In the genomic region with DNA sequence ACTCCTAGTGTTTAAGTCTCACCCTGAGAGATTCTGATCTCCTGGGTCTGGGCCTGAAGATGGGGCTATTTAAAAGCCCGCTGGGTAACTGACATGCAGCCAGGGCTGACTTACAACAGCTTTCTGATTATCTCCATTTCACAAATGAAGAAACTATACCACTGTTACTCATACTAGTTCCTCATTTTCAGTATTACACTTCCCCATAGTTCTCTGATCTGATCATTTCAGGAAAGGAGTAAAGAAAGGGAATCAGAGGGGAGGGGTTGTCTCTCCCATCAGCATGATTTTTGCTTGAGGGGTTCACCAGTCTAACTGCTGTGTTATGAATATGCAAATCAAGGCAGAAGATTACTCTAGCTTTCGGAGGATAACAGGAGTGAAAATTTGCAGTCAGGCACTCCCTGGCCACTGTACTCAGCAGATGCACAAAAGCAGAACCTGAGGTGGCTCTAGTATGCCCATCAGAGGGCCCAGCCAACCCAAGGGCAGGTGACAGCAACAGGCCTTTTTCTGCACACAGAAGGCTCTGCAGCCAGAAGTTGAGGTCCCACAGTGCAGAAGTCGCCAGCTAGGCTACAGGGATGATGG, we compare ENCODE assay signal across 8 cellular contexts. TPM values are rescaled to one million over a fixed set of nuclear protein-coding genes. Genes with fewer than 3 reads are reported as not detected.
DNase-seq lines count a peak whose midpoint lies in the region; ATAC-seq and TF ChIP-seq lines count a peak whose summit lies in the region.

No MANE protein-coding gene starts in this region.

- no peak overlapping the region for H3K27ac Mint-ChIP-seq in activated CD8-positive, alpha-beta memory T cell treated with anti-CD3 and anti-CD28 coated beads, Interleukin-2, amount 10 ng/mL, durations not matched to agents 7 days and 5 days
- H3K27ac Mint-ChIP-seq in Caco-2 (ENCODE audit: unreplicated experiment): no peak overlapping the region

- H3K27ac ChIP-seq in RWPE2 (ENCODE audit: poor library complexity, severe bottlenecking): no peak overlapping the region
- peak overlapping the region; percentile 93 to 96 (median 94) for H3K27ac ChIP-seq in gastrocnemius medialis

- peak; percentile 36 for ATAC-seq in activated CD8-positive, alpha-beta memory T cell treated with anti-CD3 and anti-CD28 coated beads, Interleukin-2, amount 10 ng/mL, durations not matched to agents 7 days and 5 days
- ATAC-seq in HG02973 (IDR thresholded peaks at IDR 0.05; ENCODE audit: unreplicated experiment): peak; percentile 65
- no peak for ATAC-seq in RWPE2 (ENCODE audit: low read depth)
- no peak for ATAC-seq in gastrocnemius medialis

- no TSS peak for BruUV-seq in Caco-2 (replicated peaks; lab: Mats Ljungman, UMichigan)

- H3K27me3 ChIP-seq in RWPE2 (ENCODE audit: insufficient read depth, poor library complexity, severe bottlenecking): no peaks in the 10 kb centered on the region
- no peaks in the 10 kb centered on the region for H3K27me3 ChIP-seq in gastrocnemius medialis
- H3K27me3 ChIP-seq in Caco-2 (replicated peaks; ENCODE audit: control insufficient read depth, insufficient read depth, low read length): no peaks in the 10 kb centered on the region

- H3K4me1 Mint-ChIP-seq in activated CD8-positive, alpha-beta memory T cell treated with anti-CD3 and anti-CD28 coated beads, Interleukin-2, amount 10 ng/mL, durations not matched to agents 7 days and 5 days: peaks cover 38% of the 10 kb centered on the region
- H3K4me1 Mint-ChIP-seq in Caco-2 (ENCODE audit: low read depth, unreplicated experiment): no peaks in the 10 kb centered on the region

- no peaks in the 10 kb centered on the region for H3K9me3 Mint-ChIP-seq in activated CD8-positive, alpha-beta memory T cell treated with anti-CD3 and anti-CD28 coated beads, Interleukin-2, amount 10 ng/mL, durations not matched to agents 7 days and 5 days (ENCODE audit: low read depth)
- H3K9me3 Mint-ChIP-seq in Caco-2 (ENCODE audit: unreplicated experiment): no peaks in the 10 kb centered on the region

- in situ Hi-C loops in gastrocnemius medialis (cut with MboI; ENCODE audit: low sequenced_read_pairs in 4 of 4): no loop called here

- CTCF ChIA-PET in activated CD8-positive, alpha-beta memory T cell treated with anti-CD3 and anti-CD28 coated beads, Interleukin-2, amount 10 ng/mL, durations not matched to agents 7 days and 5 days (lab: Charles Lee): interaction anchor here (0.8 to 2.3 kb wide), 2 partner anchors 41 to 81 kb away, joined by 3 to 8 read pairs; no protein-coding TSS in a partner anchor
- CTCF ChIA-PET in Caco-2 (lab: Charles Lee): no interaction called here

- intact Hi-C loops in gastrocnemius medialis (cut with DNase I; ENCODE audit: low total_unique reads) (loop anchor here (2.0 kb wide), 1 partner anchor 18 kb away; no protein-coding TSS in a partner anchor), Caco-2 (cut with micrococcal nuclease; ENCODE audit: unreplicated experiment) (no loop called here)

- DNase-seq in activated CD8-positive, alpha-beta memory T cell treated with anti-CD3 and anti-CD28 coated beads, Interleukin-2, amount 10 ng/mL, durations not matched to agents 7 days and 5 days: no peak
- no peak for DNase-seq in activated CD8-positive, alpha-beta memory T cell treated with anti-CD3 and anti-CD28 coated beads, Interleukin-2, amount 50 U/mL, for 48 hours
- peak; percentile 54 for DNase-seq in RWPE2 (ENCODE audit: low spot score)
- no peak for DNase-seq in gastrocnemius medialis
- no peak for DNase-seq in DMS153 (lab: John Stamatoyannopoulos, UW)
- DNase-seq in Caco-2: no peak
- DNase-seq in NCI-H2029 (lab: John Stamatoyannopoulos, UW): no peak

- TF ChIP-seq POLR2A in gastrocnemius medialis (IDR thresholded peaks at IDR 0.05): no peak

- H3K4me1 ChIP-seq in RWPE2 (ENCODE audit: insufficient read depth, poor library complexity, severe bottlenecking): peaks cover 6% of the 10 kb centered on the region
- peaks cover 78 to 80% of the 10 kb centered on the region in 2 donors for H3K4me1 ChIP-seq in gastrocnemius medialis
- no peaks in the 10 kb centered on the region for H3K4me1 ChIP-seq in Caco-2

- no peaks in the 10 kb centered on the region for H3K27me3 Mint-ChIP-seq in activated CD8-positive, alpha-beta memory T cell treated with anti-CD3 and anti-CD28 coated beads, Interleukin-2, amount 10 ng/mL, durations not matched to agents 7 days and 5 days
- H3K27me3 Mint-ChIP-seq in Caco-2 (ENCODE audit: insufficient read depth, unreplicated experiment): no peaks in the 10 kb centered on the region

- no peaks in the 10 kb centered on the region for H3K9me3 ChIP-seq in RWPE2 (ENCODE audit: severe bottlenecking)
- H3K9me3 ChIP-seq in gastrocnemius medialis: no peaks in the 10 kb centered on the region
- H3K9me3 ChIP-seq in Caco-2: no peaks in the 10 kb centered on the region

- H3K36me3 Mint-ChIP-seq in activated CD8-positive, alpha-beta memory T cell treated with anti-CD3 and anti-CD28 coated beads, Interleukin-2, amount 10 ng/mL, durations not matched to agents 7 days and 5 days: no peaks in the 10 kb centered on the region
- H3K36me3 Mint-ChIP-seq in Caco-2 (ENCODE audit: insufficient read depth, unreplicated experiment): no peaks in the 10 kb centered on the region

- H3K4me3 ChIP-seq in RWPE2 (ENCODE audit: severe bottlenecking): no peak overlapping the region
- H3K4me3 ChIP-seq in gastrocnemius medialis: no peak overlapping the region
- no peak overlapping the region for H3K4me3 ChIP-seq in Caco-2 (ENCODE audit: low read depth, low read length)

- TF ChIP-seq CTCF in RWPE2 (IDR thresholded peaks at IDR 0.05; ENCODE audit: poor library complexity, severe bottlenecking) (no peak), gastrocnemius medialis (IDR thresholded peaks at IDR 0.05 in 4 of 5, conservative IDR thresholded peaks at IDR 0.05 in 1 of 5) (no peak), Caco-2 (IDR thresholded peaks at IDR 0.05; ENCODE audit: insufficient read depth in 1 of 2, low read depth in 1 of 2, low read length in 1 of 2, severe bottlenecking in 1 of 2, unreplicated experiment in 1 of 2) (no peak)

- no peak overlapping the region for H3K4me3 Mint-ChIP-seq in activated CD8-positive, alpha-beta memory T cell treated with anti-CD3 and anti-CD28 coated beads, Interleukin-2, amount 10 ng/mL, durations not matched to agents 7 days and 5 days
- H3K4me3 Mint-ChIP-seq in Caco-2 (ENCODE audit: unreplicated experiment): no peak overlapping the region

- H3K36me3 ChIP-seq in RWPE2 (ENCODE audit: low read depth) (no peaks in the 10 kb centered on the region), gastrocnemius medialis (no peaks in the 10 kb centered on the region), Caco-2 (ENCODE audit: control insufficient read depth, insufficient read depth, low read length) (no peaks in the 10 kb centered on the region)

- POLR2A ChIA-PET in Caco-2 (lab: Charles Lee): no interaction called here

RNA-seq across cellular contexts. Expression of a gene that starts 59.4 kb away (rescaled TPM):
- total RNA-seq in activated CD8-positive, alpha-beta memory T cell treated with anti-CD3 and anti-CD28 coated beads, Interleukin-2, amount 10 ng/mL, durations not matched to agents 7 days and 5 days: 10 to 100 TPM; 14.1 to 15.0 TPM
- total RNA-seq in gastrocnemius medialis (10 to 100 TPM; 28.5 to 70.8 (median 52.7) TPM), Caco-2 (2022) (1.4 and 2.2 TPM in 2 replicates)

Comparison
In these comparisons a context has a peak if more than half of its experiments do, and no peak if none do; other contexts are left out.
1. ATAC-seq: peak in activated CD8-positive, alpha-beta memory T cell treated with anti-CD3 and anti-CD28 coated beads, Interleukin-2, amount 10 ng/mL, durations not matched to agents 7 days and 5 days (single experiment) and HG02973 (single experiment); none in RWPE2 (single experiment) and gastrocnemius medialis (0 of 2).